Comparison of ENCODE assay signal across 7 cellular contexts in genomic region chr18:59459352-59460059, GRCh38.
DNase-seq lines count a peak whose midpoint lies in the region; ATAC-seq, FAIRE-seq and TF ChIP-seq lines count a peak whose summit lies in the region.

No MANE protein-coding gene starts in this region.

- FAIRE-seq in GM12891 (lab: Jason Lieb, UNC) (peak; percentile 61), astrocyte (lab: Jason Lieb, UNC) (peak; percentile 85), keratinocyte (lab: Jason Lieb, UNC) (peak; percentile 83)

- H3K27me3 Mint-ChIP-seq in astrocyte (ENCODE audit: low read depth, unreplicated experiment) = peaks cover 25% of the 10 kb centered on the region

- no peak for TF ChIP-seq POLR2A in GM12891 (IDR thresholded peaks at IDR 0.05; ENCODE audit: low read depth, low read length)

- H4K20me1 ChIP-seq in astrocyte (ENCODE audit: insufficient read depth, low read length) (no peaks in the 10 kb centered on the region), keratinocyte (ENCODE audit: control insufficient read depth, extremely low read depth, insufficient read depth, low read length) (no peaks in the 10 kb centered on the region)

- peak; percentile 25 for DNase-seq in GM12891 (ENCODE audit: insufficient read length, low spot score)
- DNase-seq in NCI-H146 (lab: John Stamatoyannopoulos, UW) = peak; percentile 99
- peak; percentile 35 for DNase-seq in astrocyte (ENCODE audit: low read depth)
- peak; percentile 7 for DNase-seq in keratinocyte (ENCODE audit: low read depth, low spot score)
- DNase-seq in KG1 (lab: John Stamatoyannopoulos, UW) = no peak
- DNase-seq in activated CD4-positive, alpha-beta T cell treated with anti-CD3 and anti-CD28 coated beads for 1 hour = no peak

- H3K4me2 ChIP-seq in astrocyte (ENCODE audit: low read length) (no peak overlapping the region), keratinocyte (ENCODE audit: control insufficient read depth, extremely low read depth, insufficient read depth, low read depth, low read length) (no peak overlapping the region)

- dilution Hi-C loops in keratinocyte (cut with MboI; ENCODE audit: extremely low pct_ligation_motif_present, low sequenced_read_pairs) = no loop called here

- no peaks in the 10 kb centered on the region for H3K36me3 Mint-ChIP-seq in astrocyte (ENCODE audit: low read depth, unreplicated experiment)

- H3K4me1 Mint-ChIP-seq in astrocyte (ENCODE audit: low read depth, unreplicated experiment) = no peaks in the 10 kb centered on the region

- TF ChIP-seq CTCF in astrocyte (IDR thresholded peaks at IDR 0.05; ENCODE audit: insufficient read depth, low read depth, low read length) (peak; percentile 59), keratinocyte (optimal IDR thresholded peaks at IDR 0.05 in 1 of 3, IDR thresholded peaks at IDR 0.05 in 1 of 3, conservative IDR thresholded peaks at IDR 0.05 in 1 of 3; ENCODE audit: extremely low read depth in 1 of 3, insufficient read depth in 2 of 3, low read length in 3 of 3) (peak in 2 of 3 experiments; percentile 28 to 52)

- H3K9me3 Mint-ChIP-seq in astrocyte (ENCODE audit: unreplicated experiment) = no peaks in the 10 kb centered on the region

- H3K9me3 ChIP-seq in astrocyte (ENCODE audit: insufficient read depth, low read depth, low read length) (no peaks in the 10 kb centered on the region), keratinocyte (ENCODE audit: control insufficient read depth, low read depth, low read length) (no peaks in the 10 kb centered on the region)

- H3K4me3 ChIP-seq in astrocyte (ENCODE audit: insufficient read depth, low read depth, low read length) (no peak overlapping the region), keratinocyte (ENCODE audit: control insufficient read depth in 2 of 3, extremely low read depth in 1 of 3, insufficient read depth in 2 of 3, low read depth in 1 of 3, low read length in 3 of 3) (no peak overlapping the region)

- H3K4me1 ChIP-seq in astrocyte (ENCODE audit: insufficient read depth, low read length) (no peaks in the 10 kb centered on the region), keratinocyte (ENCODE audit: control insufficient read depth, extremely low read depth, insufficient read depth, low read length) (peaks cover 8% of the 10 kb centered on the region)

- no peak overlapping the region for H3K27ac Mint-ChIP-seq in astrocyte (ENCODE audit: unreplicated experiment)

- H3K79me2 ChIP-seq in astrocyte (ENCODE audit: insufficient read depth, low read length) = no peaks in the 10 kb centered on the region
- no peaks in the 10 kb centered on the region for H3K79me2 ChIP-seq in keratinocyte (ENCODE audit: control insufficient read depth, insufficient read depth, low read length)

- H3K9ac ChIP-seq in astrocyte (ENCODE audit: low read length) (no peak overlapping the region), keratinocyte (ENCODE audit: control insufficient read depth, extremely low read depth, insufficient read depth, low read length) (no peak overlapping the region)

- H3K4me3 Mint-ChIP-seq in astrocyte (ENCODE audit: unreplicated experiment) = no peak overlapping the region

- H2AFZ ChIP-seq in astrocyte (ENCODE audit: low read depth, low read length) = no peak overlapping the region
- H2AFZ ChIP-seq in keratinocyte (ENCODE audit: control insufficient read depth, low read length) = no peak overlapping the region

- H3K27ac ChIP-seq in astrocyte (ENCODE audit: low read depth, low read length) (no peak overlapping the region), keratinocyte (ENCODE audit: control insufficient read depth, insufficient read depth, low read length) (no peak overlapping the region)

- H3K27me3 ChIP-seq in astrocyte (ENCODE audit: insufficient read depth, low read length) (no peaks in the 10 kb centered on the region), keratinocyte (ENCODE audit: control insufficient read depth, extremely low read depth, insufficient read depth, low read length) (no peaks in the 10 kb centered on the region)

- no peaks in the 10 kb centered on the region for H3K9me1 ChIP-seq in keratinocyte (ENCODE audit: control insufficient read depth, extremely low read depth, insufficient read depth, low read length)

- ATAC-seq in HG02763 (IDR thresholded peaks at IDR 0.05; ENCODE audit: unreplicated experiment) = no peak

- H3K36me3 ChIP-seq in astrocyte (ENCODE audit: insufficient read depth, low read length) (no peaks in the 10 kb centered on the region), keratinocyte (ENCODE audit: control insufficient read depth in 2 of 2, extremely low read depth in 1 of 2, insufficient read depth in 2 of 2, low read length in 2 of 2) (peaks cover 0 to 1% of the 10 kb centered on the region in 2 experiments)

TF ChIP-seq in GM12891, 5 proteins besides CTCF, POLR2A, EP300 and RAD21:
- no peak for TF ChIP-seq PAX5 (IDR thresholded peaks at IDR 0.05; ENCODE audit: insufficient read depth, low read length, severe bottlenecking)
- TF ChIP-seq TAF1 (IDR thresholded peaks at IDR 0.05; ENCODE audit: low read depth, low read length) = no peak
- no peak for TF ChIP-seq SPI1 (IDR thresholded peaks at IDR 0.05; ENCODE audit: low read depth, low read length)
- TF ChIP-seq POU2F2 (IDR thresholded peaks at IDR 0.05; ENCODE audit: low read depth, low read length) = no peak
- TF ChIP-seq POLR2AphosphoS5 (IDR thresholded peaks at IDR 0.05; ENCODE audit: low read depth, low read length) = no peak

Comparison
In these comparisons a context has a peak if more than half of its experiments do, and no peak if none do; other contexts are left out.
1. DNase-seq: peak in GM12891 (single experiment), NCI-H146 (single experiment), astrocyte (single experiment) and keratinocyte (single experiment); none in KG1 (single experiment) and activated CD4-positive, alpha-beta T cell treated with anti-CD3 and anti-CD28 coated beads for 1 hour (single experiment).